In genomic region chr21:46322351-46323226, GRCh38 we compare ENCODE assay signal across 8 cellular contexts. TPM values are rescaled to one million over a fixed set of nuclear protein-coding genes. Genes with fewer than 3 reads are reported as not detected.
DNase-seq lines count a peak whose midpoint lies in the region; ATAC-seq and TF ChIP-seq lines count a peak whose summit lies in the region.

No MANE protein-coding gene starts in this region.

- H3K9me3 ChIP-seq in SU-DHL-6 (ENCODE audit: insufficient read depth, low read length) (no peaks in the 10 kb centered on the region), esophagus squamous epithelium (no peaks in the 10 kb centered on the region), neutrophil (no peaks in the 10 kb centered on the region)

- H3K36me3 ChIP-seq in SU-DHL-6 (ENCODE audit: low read length) (peaks cover 6% of the 10 kb centered on the region), esophagus squamous epithelium (peaks cover 0 to 12% (median 0%) of the 10 kb centered on the region in 3 donors), neutrophil (peaks cover 6% of the 10 kb centered on the region)

- H3K9me2 ChIP-seq in SU-DHL-6 (replicated peaks; ENCODE audit: insufficient read depth, low read length): no peaks in the 10 kb centered on the region

- peaks cover 13 to 55% (median 20%) of the 10 kb centered on the region in 3 donors for H3K4me1 ChIP-seq in esophagus squamous epithelium
- peaks cover 47 to 49% of the 10 kb centered on the region in 2 experiments for H3K4me1 ChIP-seq in neutrophil (ENCODE audit: control insufficient read depth in 1 of 2, insufficient read depth in 1 of 2, low read depth in 1 of 2, low read length in 1 of 2)

- TF ChIP-seq CTCF in SU-DHL-6 (IDR thresholded peaks at IDR 0.05; ENCODE audit: insufficient read depth, low read length, poor library complexity, severe bottlenecking) (no peak), esophagus squamous epithelium (IDR thresholded peaks at IDR 0.05) (no peak), neutrophil (IDR thresholded peaks at IDR 0.05) (no peak)

- H3K27ac ChIP-seq in SU-DHL-6 (ENCODE audit: low read depth, low read length): peak overlapping the region; percentile 96
- H3K27ac ChIP-seq in esophagus squamous epithelium: peak overlapping the region in 3 of 4 donors; percentile 81 to 100 (median 99)
- H3K27ac ChIP-seq in neutrophil: peak overlapping the region; percentile 94

- peak; percentile 9 for DNase-seq in stimulated activated CD4-positive, alpha-beta T cell treated with anti-CD3 and anti-CD28 coated beads, Interleukin-12 subunit alpha, Interleukin-12 subunit beta, amount 100 ng/mL, for 4 hours
- DNase-seq in stimulated activated CD4-positive, alpha-beta T cell treated with anti-CD3 and anti-CD28 coated beads, Interleukin-4, amount 100 ng/mL, for 1 hour: no peak
- DNase-seq in esophagus squamous epithelium (lab: John Stamatoyannopoulos, UW): no peak
- no peak for DNase-seq in ecto neural progenitor cell (ENCODE audit: low spot score)
- no peak for DNase-seq in anterior cingulate cortex (lab: John Stamatoyannopoulos, UW)

- H3K4me3 ChIP-seq in SU-DHL-6 (ENCODE audit: insufficient read depth, low read length, poor library complexity, severe bottlenecking) (peak overlapping the region; percentile 86), esophagus squamous epithelium (peak overlapping the region; percentile 74 to 99 (median 96)), neutrophil (ENCODE audit: low read depth in 1 of 2, low read length in 1 of 2) (peak overlapping the region; percentile 96 to 100)

- TF ChIP-seq POLR2A in esophagus squamous epithelium (IDR thresholded peaks at IDR 0.05): no peak

- H4K20me1 ChIP-seq in SU-DHL-6 (ENCODE audit: low read depth, low read length): peaks cover 12% of the 10 kb centered on the region; the same call in 1 of the 2 replicates

- no peak for ATAC-seq in HG02759 (IDR thresholded peaks at IDR 0.05; ENCODE audit: unreplicated experiment)

- H3K4me2 ChIP-seq in SU-DHL-6 (ENCODE audit: low read depth, low read length, poor library complexity, severe bottlenecking): peak overlapping the region; percentile 97

- H3K27me3 ChIP-seq in SU-DHL-6 (ENCODE audit: low read length) (no peaks in the 10 kb centered on the region), esophagus squamous epithelium (no peaks in the 10 kb centered on the region), neutrophil (no peaks in the 10 kb centered on the region)

- peaks cover 66% of the 10 kb centered on the region for H3K79me2 ChIP-seq in SU-DHL-6 (ENCODE audit: insufficient read depth, low read length)

- H3F3A ChIP-seq in SU-DHL-6 (ENCODE audit: insufficient read depth): peaks cover 25% of the 10 kb centered on the region

- peak overlapping the region; percentile 96 for H3K9ac ChIP-seq in SU-DHL-6 (ENCODE audit: low read length)

- WGBS in esophagus squamous epithelium, 2 donors: 3 to 4% methylated on average over 39 to 42 of the region's 50 CpGs

- intact Hi-C loops in esophagus squamous epithelium (cut with DNase I): loop anchor here (10.0 kb wide), 1 partner anchor 98 kb away; the partner anchor contains the start of gene LSS

- no peak overlapping the region for H2AFZ ChIP-seq in SU-DHL-6 (ENCODE audit: low read depth, low read length, severe bottlenecking)

RNA-seq across cellular contexts. Expression of gene C21orf58, which starts 1.1 kb away (rescaled TPM):
- 1 to 10 TPM; 2.1 to 4.4 (median 2.7) TPM for total RNA-seq in esophagus squamous epithelium

RNA-seq across cellular contexts. Expression of gene PCNT, which starts 1.4 kb away (rescaled TPM):
- total RNA-seq in esophagus squamous epithelium: 10 to 100 TPM; 26.8 to 38.7 (median 29.9) TPM

RNA-seq across cellular contexts. Expression of gene YBEY, which starts 36.4 kb away (rescaled TPM):
- 10 to 100 TPM in 3 of 4 donors, 1 to 10 TPM in 1; 4.7 to 17.9 (median 11.7) TPM for total RNA-seq in esophagus squamous epithelium

RNA-seq across cellular contexts. Expression of gene MCM3AP, which starts 37.2 kb away (rescaled TPM):
- 10 to 100 TPM; 31.3 to 72.7 (median 63.2) TPM for total RNA-seq in esophagus squamous epithelium
